13 cellular contexts compared by ENCODE assay signal in genomic region chr4:12846368-12846767, GRCh38.
DNase-seq lines count a peak whose midpoint lies in the region; ATAC-seq lines count a peak whose summit lies in the region.
"Had no signal": no experiment of that assay in that cellular context is flagged by ENCODE, and none has a peak within 500 bp of the region (broad histone marks: within the 10 kb centered on the region; RNA-seq: fewer than 3 reads in every experiment).

No MANE protein-coding gene starts in this region.

- ATAC-seq in HG03520 (IDR thresholded peaks at IDR 0.05; ENCODE audit: unreplicated experiment) (no peak), GM21447 (IDR thresholded peaks at IDR 0.05; ENCODE audit: unreplicated experiment) (no peak)
- ATAC-seq: Right ventricle myocardium inferior had no signal

- DNase-seq in NCI-H345 (lab: John Stamatoyannopoulos, UW) (peak; percentile 32), NCI-H345 treated with DMSO at 0.1 percent for 48 hours (lab: John Stamatoyannopoulos, UW; ENCODE audit: unreplicated experiment) (no peak), NCI-H2029 treated with DMSO at 0.1 percent for 48 hours (lab: John Stamatoyannopoulos, UW) (peak; percentile 54), OCI-M1 (lab: John Stamatoyannopoulos, UW) (peak; percentile 4), retina (no peak), NCI-H526 (lab: John Stamatoyannopoulos, UW) (no peak)
- DNase-seq: C1 segment of cervical spinal cord, NCI-H2171, NCI-H510A, T-helper 1 cell had no signal

Comparison
In these comparisons a context has a peak if more than half of its experiments do, and no peak if none do; other contexts are left out.
1. DNase-seq: peak in NCI-H345 (single experiment), NCI-H2029 treated with DMSO at 0.1 percent for 48 hours (single experiment) and OCI-M1 (single experiment); none in NCI-H345 treated with DMSO at 0.1 percent for 48 hours (single experiment), retina (single experiment) and NCI-H526 (0 of 2).